In the genomic region with DNA sequence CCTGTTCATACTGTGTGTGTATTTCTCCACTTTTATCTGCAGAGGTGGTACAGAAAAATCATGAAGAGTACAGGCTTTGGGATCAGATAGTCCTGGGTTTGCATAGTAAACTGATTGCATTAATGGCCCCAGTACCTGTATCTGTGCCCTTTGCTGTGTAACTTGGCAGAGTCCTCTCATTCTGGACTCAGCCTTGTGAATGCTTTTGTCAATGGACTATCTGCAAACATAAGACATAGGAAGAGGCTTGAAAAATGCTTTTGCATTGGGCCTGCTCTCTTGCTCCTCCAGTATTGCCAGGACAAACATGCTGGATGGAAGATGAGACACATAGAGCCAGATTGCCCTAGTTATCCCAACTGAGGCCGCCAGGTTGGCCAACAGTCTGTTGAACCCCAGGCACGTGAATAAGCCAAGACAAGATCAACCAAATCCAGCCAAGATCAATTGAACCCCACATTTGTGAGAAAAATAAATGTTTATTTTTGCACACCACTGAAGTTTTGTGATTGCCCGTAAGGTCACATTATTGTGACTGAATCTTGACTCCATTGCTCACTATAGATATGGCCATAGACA, we compare ENCODE assay signal across 10 cellular contexts. TPM values are rescaled to one million over a fixed set of nuclear protein-coding genes. Genes with fewer than 3 reads are reported as not detected.
"Had no signal": no experiment of that assay in that cellular context is flagged by ENCODE, and none has a peak within 500 bp of the region (broad histone marks: within the 10 kb centered on the region; RNA-seq: fewer than 3 reads in every experiment).

No MANE protein-coding gene starts in this region.

- DNase-seq: GM23248, GOT3, H7, HFFc6, KBM-7 had no signal

- H3K27ac ChIP-seq: GM23248, HL-60 had no signal

- H3K9me3 Mint-ChIP-seq: HFFc6, IgD-negative memory B cell had no signal

- H3K27ac Mint-ChIP-seq: HFFc6, IgD-negative memory B cell had no signal

- H3K9me3 ChIP-seq: HAP-1 had no signal

- H3K4me3 ChIP-seq: GM23248, HAP-1 had no signal

- ATAC-seq: HCT116 had no signal

- H3K36me3 ChIP-seq: HAP-1 had no signal

RNA-seq across cellular contexts. Expression of gene ADCY10, which starts 37.2 kb away (rescaled TPM):
- total RNA-seq: HT1080 had no signal
